In the genomic region with DNA sequence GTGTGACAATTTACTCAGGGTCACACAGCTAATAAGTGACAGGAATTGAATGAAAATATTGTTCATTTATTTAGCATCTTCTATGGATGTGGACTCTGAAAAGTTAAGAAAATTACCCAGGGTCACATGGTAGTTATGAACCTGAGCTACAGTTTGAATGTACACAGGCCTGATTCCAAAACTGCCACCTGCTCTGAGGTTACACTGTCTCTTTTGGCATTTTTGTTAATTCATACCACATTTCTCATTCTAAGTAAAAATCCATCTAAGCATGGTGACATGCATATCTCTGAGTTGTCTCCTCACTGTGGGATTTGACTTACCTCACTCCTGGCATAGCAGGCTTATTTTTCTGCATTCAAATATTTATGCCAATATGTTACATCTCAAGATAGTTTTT, we compare ENCODE assay signal across 26 cellular contexts. TPM values are rescaled to one million over a fixed set of nuclear protein-coding genes. Genes with fewer than 3 reads are reported as not detected.
DNase-seq lines count a peak whose midpoint lies in the region; ATAC-seq and TF ChIP-seq lines count a peak whose summit lies in the region.
"Had no signal": no experiment of that assay in that cellular context is flagged by ENCODE, and none has a peak within 500 bp of the region (broad histone marks: within the 10 kb centered on the region; RNA-seq: fewer than 3 reads in every experiment).

No MANE protein-coding gene starts in this region.

- H3K27ac ChIP-seq in stomach (no peak overlapping the region), RWPE1 (no peak overlapping the region)
- H3K27ac ChIP-seq: A549, brain microvascular endothelial cell, Peyer's patch, SJSA1, upper lobe of right lung had no signal

- TF ChIP-seq CTCF in activated B cell treated with CpG ODN at 0.5 μM for 24 hours (IDR thresholded peaks at IDR 0.05) (no peak), stomach (IDR thresholded peaks at IDR 0.05) (no peak), RWPE1 (conservative IDR thresholded peaks at IDR 0.05; ENCODE audit: low read depth) (no peak)

- no peak for TF ChIP-seq POLR2A in stomach (IDR thresholded peaks at IDR 0.05)

- TF ChIP-seq EP300 in stomach (IDR thresholded peaks at IDR 0.05): no peak

- H3K27me3 Mint-ChIP-seq in activated CD4-positive, alpha-beta memory T cell treated with anti-CD3 and anti-CD28 coated beads, Interleukin-2, amount 10 ng/mL, durations not matched to agents 7 days and 5 days: no peaks in the 10 kb centered on the region
- no peaks in the 10 kb centered on the region for H3K27me3 Mint-ChIP-seq in activated CD4-positive, alpha-beta memory T cell treated with anti-CD3 and anti-CD28 coated beads for 36 hours
- H3K27me3 Mint-ChIP-seq in activated B cell treated with CpG ODN at 0.5 μM for 24 hours: no peaks in the 10 kb centered on the region
- no peaks in the 10 kb centered on the region for H3K27me3 Mint-ChIP-seq in natural killer cell treated with Interleukin-12 subunit alpha and Interleukin-12 subunit beta and Interleukin-15 and Interleukin-18, amount 100 ng/mL, for 72 hours
- H3K27me3 Mint-ChIP-seq: memory B cell had no signal

- peak overlapping the region; percentile 88 for H3K27ac Mint-ChIP-seq in activated CD4-positive, alpha-beta memory T cell treated with anti-CD3 and anti-CD28 coated beads, Interleukin-2, amount 10 ng/mL, durations not matched to agents 7 days and 5 days
- H3K27ac Mint-ChIP-seq in activated CD4-positive, alpha-beta memory T cell treated with anti-CD3 and anti-CD28 coated beads for 36 hours: no peak overlapping the region
- peak overlapping the region; percentile 71 for H3K27ac Mint-ChIP-seq in activated B cell treated with CpG ODN at 0.5 μM for 24 hours
- peak overlapping the region; percentile 98 to 99 for H3K27ac Mint-ChIP-seq in natural killer cell treated with Interleukin-12 subunit alpha and Interleukin-12 subunit beta and Interleukin-15 and Interleukin-18, amount 100 ng/mL, for 72 hours

- H3K4me3 Mint-ChIP-seq in activated CD4-positive, alpha-beta memory T cell treated with anti-CD3 and anti-CD28 coated beads, Interleukin-2, amount 10 ng/mL, durations not matched to agents 7 days and 5 days: no peak overlapping the region
- no peak overlapping the region for H3K4me3 Mint-ChIP-seq in activated CD4-positive, alpha-beta memory T cell treated with anti-CD3 and anti-CD28 coated beads for 36 hours
- H3K4me3 Mint-ChIP-seq in activated B cell treated with CpG ODN at 0.5 μM for 24 hours: no peak overlapping the region
- H3K4me3 Mint-ChIP-seq in natural killer cell treated with Interleukin-12 subunit alpha and Interleukin-12 subunit beta and Interleukin-15 and Interleukin-18, amount 100 ng/mL, for 72 hours: peak overlapping the region; percentile 71

- no peaks in the 10 kb centered on the region for H3K9me3 ChIP-seq in stomach
- H3K9me3 ChIP-seq: A549, BE2C, Peyer's patch, SJSA1, upper lobe of right lung had no signal

- no peaks in the 10 kb centered on the region for H3K27me3 ChIP-seq in stomach
- H3K27me3 ChIP-seq: BE2C, brain microvascular endothelial cell, Peyer's patch, SJSA1, upper lobe of right lung had no signal

- H3K36me3 ChIP-seq in stomach: no peaks in the 10 kb centered on the region
- H3K36me3 ChIP-seq: BE2C, brain microvascular endothelial cell, Peyer's patch, SJSA1, upper lobe of right lung had no signal

- H3K4me1 Mint-ChIP-seq in activated CD4-positive, alpha-beta memory T cell treated with anti-CD3 and anti-CD28 coated beads, Interleukin-2, amount 10 ng/mL, durations not matched to agents 7 days and 5 days: peaks cover 92% of the 10 kb centered on the region
- H3K4me1 Mint-ChIP-seq in activated CD4-positive, alpha-beta memory T cell treated with anti-CD3 and anti-CD28 coated beads for 36 hours (ENCODE audit: low read depth): peaks cover 89% of the 10 kb centered on the region
- peaks cover 37% of the 10 kb centered on the region for H3K4me1 Mint-ChIP-seq in activated B cell treated with CpG ODN at 0.5 μM for 24 hours
- peaks cover 78 to 87% of the 10 kb centered on the region in 2 donors for H3K4me1 Mint-ChIP-seq in natural killer cell treated with Interleukin-12 subunit alpha and Interleukin-12 subunit beta and Interleukin-15 and Interleukin-18, amount 100 ng/mL, for 72 hours (ENCODE audit: low read depth in 2 of 2)

- no peak overlapping the region for H3K4me3 ChIP-seq in Jurkat, Clone E6-1 (ENCODE audit: low read length)
- H3K4me3 ChIP-seq in stomach: no peak overlapping the region
- H3K4me3 ChIP-seq: A549, Peyer's patch, SJSA1, upper lobe of right lung had no signal

- intact Hi-C loops in activated CD4-positive, alpha-beta memory T cell treated with anti-CD3 and anti-CD28 coated beads for 36 hours (cut with micrococcal nuclease): loop anchor here (1.0 to 5.0 kb wide), 5 partner anchors 8 to 191 kb away; no protein-coding TSS in a partner anchor
- intact Hi-C loops in activated B cell treated with CpG ODN at 0.5 μM for 24 hours (cut with micrococcal nuclease) (loop anchor here (1.0 to 5.0 kb wide), 9 partner anchors 11 to 321 kb away; no protein-coding TSS in a partner anchor), stomach (cut with DNase I; ENCODE audit: low total_unique reads) (no loop called here)

- CTCF ChIA-PET in activated CD4-positive, alpha-beta memory T cell treated with anti-CD3 and anti-CD28 coated beads, Interleukin-2, amount 10 ng/mL, durations not matched to agents 7 days and 5 days (lab: Charles Lee): interaction anchor here (0.8 to 2.7 kb wide), 17 partner anchors 15 to 348 kb away, joined by 3 to 26 read pairs (median 7); a partner anchor contains a TSS
- CTCF ChIA-PET in activated CD4-positive, alpha-beta memory T cell treated with anti-CD3 and anti-CD28 coated beads for 36 hours (lab: Charles Lee): interaction anchor here (0.7 to 1.7 kb wide), 15 partner anchors 8 to 194 kb away, joined by 3 to 12 read pairs (median 4); no protein-coding TSS in a partner anchor
- CTCF ChIA-PET in activated B cell treated with CpG ODN at 0.5 μM for 24 hours (lab: Charles Lee): interaction anchor here (1.1 to 2.1 kb wide), 7 partner anchors 14 to 193 kb away, joined by 3 to 13 read pairs (median 6); a partner anchor contains a TSS
- CTCF ChIA-PET in RWPE1 (lab: Yijun Ruan, JAX): no interaction called here

- DNase-seq in activated CD4-positive, alpha-beta memory T cell treated with anti-CD3 and anti-CD28 coated beads, Interleukin-2, amount 10 ng/mL, durations not matched to agents 7 days and 5 days: no peak
- DNase-seq in activated CD4-positive, alpha-beta memory T cell treated with anti-CD3 and anti-CD28 coated beads for 36 hours: no peak
- peak; percentile 60 for DNase-seq in Jurkat, Clone E6-1 (ENCODE audit: low read depth, low spot score)
- DNase-seq in activated B cell treated with CpG ODN at 0.5 μM for 24 hours (no peak), stomach (no peak), T1000 (lab: John Stamatoyannopoulos, UW) (no peak), RWPE1 (ENCODE audit: low spot score) (no peak)
- no peak for DNase-seq in natural killer cell treated with Interleukin-12 subunit alpha and Interleukin-12 subunit beta and Interleukin-15 and Interleukin-18, amount 100 ng/mL, for 72 hours (ENCODE audit: low spot score)
- DNase-seq: activated CD4-positive, alpha-beta T cell treated with anti-CD3 and anti-CD28 coated beads, Interleukin-2, amount 50 U/mL, for 4 hours; activated gamma-delta T cell treated with Interleukin-2 at 50 U/mL for 16 hours; activated T-cell treated with anti-CD3 and anti-CD28 coated beads for 4 hours; BE2C; brain microvascular endothelial cell; foreskin fibroblast; HCEC 1CT; left colon; NCI-H1092 treated with DMSO at 0.1 percent for 48 hours; NCI-H2029 treated with DMSO at 0.1 percent for 48 hours; NCI-H446; occipital lobe; upper lobe of right lung had no signal

- peaks cover 4% of the 10 kb centered on the region for H3K9me3 Mint-ChIP-seq in activated CD4-positive, alpha-beta memory T cell treated with anti-CD3 and anti-CD28 coated beads, Interleukin-2, amount 10 ng/mL, durations not matched to agents 7 days and 5 days
- no peaks in the 10 kb centered on the region for H3K9me3 Mint-ChIP-seq in activated CD4-positive, alpha-beta memory T cell treated with anti-CD3 and anti-CD28 coated beads for 36 hours
- H3K9me3 Mint-ChIP-seq in activated B cell treated with CpG ODN at 0.5 μM for 24 hours: no peaks in the 10 kb centered on the region
- peaks cover 3% of the 10 kb centered on the region for H3K9me3 Mint-ChIP-seq in natural killer cell treated with Interleukin-12 subunit alpha and Interleukin-12 subunit beta and Interleukin-15 and Interleukin-18, amount 100 ng/mL, for 72 hours
- H3K9me3 Mint-ChIP-seq: memory B cell had no signal

- ATAC-seq in activated B cell treated with CpG ODN at 0.5 μM for 24 hours (ENCODE audit: low read depth): no peak
- ATAC-seq in natural killer cell treated with Interleukin-12 subunit alpha and Interleukin-12 subunit beta and Interleukin-15 and Interleukin-18, amount 100 ng/mL, for 72 hours: peak in 1 of 2 donors; percentile 29
- ATAC-seq: A549, HepG2, left colon had no signal

- POLR2A ChIA-PET in activated CD4-positive, alpha-beta memory T cell treated with anti-CD3 and anti-CD28 coated beads, Interleukin-2, amount 10 ng/mL, durations not matched to agents 7 days and 5 days (lab: Charles Lee): interaction anchor here (0.5 to 10.2 kb wide), 18 partner anchors 8 to 347 kb away, joined by 3 to 325 read pairs (median 7); a partner anchor contains a TSS
- POLR2A ChIA-PET in activated CD4-positive, alpha-beta memory T cell treated with anti-CD3 and anti-CD28 coated beads for 36 hours (lab: Charles Lee): interaction anchor here (0.8 to 2.3 kb wide), 6 partner anchors 13 to 193 kb away, joined by 3 to 13 read pairs (median 6); no protein-coding TSS in a partner anchor
- POLR2A ChIA-PET in activated B cell treated with CpG ODN at 0.5 μM for 24 hours (lab: Charles Lee) (interaction anchor here (0.6 to 2.5 kb wide), 10 partner anchors 14 to 619 kb away, joined by 3 to 31 read pairs (median 11); a partner anchor contains a TSS), RWPE1 (lab: Yijun Ruan, JAX; ENCODE audit: low non-redundant PET) (no interaction called here)

- H3K4me1 ChIP-seq in stomach: peaks cover 0 to 3% (median 0%) of the 10 kb centered on the region in 4 donors
- H3K4me1 ChIP-seq: A549, BE2C, SJSA1, upper lobe of right lung had no signal

- H3K36me3 Mint-ChIP-seq in activated CD4-positive, alpha-beta memory T cell treated with anti-CD3 and anti-CD28 coated beads, Interleukin-2, amount 10 ng/mL, durations not matched to agents 7 days and 5 days (ENCODE audit: low read depth): peaks cover 50% of the 10 kb centered on the region
- peaks cover 6% of the 10 kb centered on the region for H3K36me3 Mint-ChIP-seq in activated CD4-positive, alpha-beta memory T cell treated with anti-CD3 and anti-CD28 coated beads for 36 hours
- peaks cover 5% of the 10 kb centered on the region for H3K36me3 Mint-ChIP-seq in activated B cell treated with CpG ODN at 0.5 μM for 24 hours (ENCODE audit: low read depth)
- peaks cover 5% of the 10 kb centered on the region for H3K36me3 Mint-ChIP-seq in natural killer cell treated with Interleukin-12 subunit alpha and Interleukin-12 subunit beta and Interleukin-15 and Interleukin-18, amount 100 ng/mL, for 72 hours

RNA-seq across cellular contexts. Expression of a gene that starts 14.1 kb away (rescaled TPM):
- 100 to 1,000 TPM; 445 to 449 TPM for total RNA-seq in activated CD4-positive, alpha-beta memory T cell treated with anti-CD3 and anti-CD28 coated beads, Interleukin-2, amount 10 ng/mL, durations not matched to agents 7 days and 5 days
- 10 to 100 TPM; 44.4 to 44.7 TPM for total RNA-seq in activated CD4-positive, alpha-beta memory T cell treated with anti-CD3 and anti-CD28 coated beads for 36 hours
- 54.2 TPM for polyA plus RNA-seq in Jurkat, Clone E6-1 (2012; ENCODE audit: insufficient read depth, insufficient read length)
- total RNA-seq in activated B cell treated with CpG ODN at 0.5 μM for 24 hours (20.9 TPM in 2 replicates), stomach (10 to 100 TPM in 3 of 5 donors, 1 to 10 TPM in 2; 3.6 to 13.6 (median 12.1) TPM)
- total RNA-seq in natural killer cell treated with Interleukin-12 subunit alpha and Interleukin-12 subunit beta and Interleukin-15 and Interleukin-18, amount 100 ng/mL, for 72 hours: 100 to 1,000 TPM in 1 of 2 donors, 10 to 100 TPM in 1; 99.5 to 136 TPM
- 10 to 100 TPM in 1 of 3 donors, 1 to 10 TPM in 2; 3.7 to 14.2 (median 7.6) TPM for polyA plus RNA-seq in stomach
